In the genomic region with DNA sequence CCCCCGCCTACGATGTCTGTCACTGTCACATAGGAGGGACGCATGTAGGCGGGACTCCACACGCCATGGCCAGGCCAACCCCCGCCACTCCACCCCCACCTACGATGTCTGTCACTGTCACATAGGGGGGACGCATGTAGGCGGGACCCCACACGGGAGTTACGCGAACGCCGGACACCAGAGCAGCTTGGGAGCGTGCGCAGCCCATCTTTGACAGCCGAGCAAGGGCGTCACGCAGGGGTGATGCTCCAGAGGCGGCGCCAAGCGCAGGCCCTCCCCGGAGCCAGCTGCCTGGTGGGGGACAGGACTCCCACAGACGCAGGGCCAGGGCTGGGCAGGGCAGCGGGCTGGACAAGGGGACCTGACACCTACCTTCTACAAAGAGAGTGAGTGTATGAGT, we compare ENCODE assay signal across 25 cellular contexts. TPM values are rescaled to one million over a fixed set of nuclear protein-coding genes. Genes with fewer than 3 reads are reported as not detected.
DNase-seq lines count a peak whose midpoint lies in the region; ATAC-seq and TF ChIP-seq lines count a peak whose summit lies in the region.
"Had no signal": no experiment of that assay in that cellular context is flagged by ENCODE, and none has a peak within 500 bp of the region (broad histone marks: within the 10 kb centered on the region; RNA-seq: fewer than 3 reads in every experiment).

No MANE protein-coding gene starts in this region.

- intact Hi-C loops in spleen (cut with DNase I; ENCODE audit: low total_unique reads) (no loop called here), psoas muscle (cut with DNase I) (no loop called here)

- peaks cover 13% of the 10 kb centered on the region for H3K36me3 Mint-ChIP-seq in memory B cell

- DNase-seq in GM13977 (ENCODE audit: low spot score) = peak; percentile 19
- peak; percentile 51 for DNase-seq in RWPE2 (ENCODE audit: low spot score)
- DNase-seq in memory B cell (ENCODE audit: low spot score in 2 of 2) = no peak
- peak; percentile 75 for DNase-seq in spleen
- no peak for DNase-seq in psoas muscle
- no peak for DNase-seq in ACHN
- no peak for DNase-seq in NCI-H2081 (lab: John Stamatoyannopoulos, UW)
- DNase-seq: CD4-positive, alpha-beta T cell; COR-L47; GOT3; HCEC 1CT; Karpas-422; MV-4-11; NCI-H1105 treated with DMSO at 0.1 percent for 48 hours; NCI-H2029; NCI-H446 treated with DMSO at 0.1 percent for 48 hours; NCI-H526; NCI-H82; NK-92 treated with Interleukin-12 subunit alpha and Interleukin-12 subunit beta, amount 100 ng/mL, for 24 hours; Peyer's patch; SIG-M5; SW 1271 had no signal

- peak overlapping the region; percentile 78 for H3K27ac Mint-ChIP-seq in memory B cell
- H3K27ac Mint-ChIP-seq: CD4-positive, alpha-beta T cell had no signal

- H3K9me3 ChIP-seq in RWPE2 (ENCODE audit: severe bottlenecking) = no peaks in the 10 kb centered on the region
- H3K9me3 ChIP-seq in spleen = no peaks in the 10 kb centered on the region
- H3K9me3 ChIP-seq in psoas muscle = no peaks in the 10 kb centered on the region
- H3K9me3 ChIP-seq: Peyer's patch had no signal

- H3K27me3 Mint-ChIP-seq in memory B cell = no peaks in the 10 kb centered on the region
- H3K27me3 Mint-ChIP-seq: CD4-positive, alpha-beta T cell had no signal

- H3K4me3 ChIP-seq in RWPE2 (ENCODE audit: severe bottlenecking) (no peak overlapping the region), spleen (no peak overlapping the region), psoas muscle (no peak overlapping the region)
- H3K4me3 ChIP-seq: BLaER1, Peyer's patch, SK-N-MC had no signal

- H3K27me3 ChIP-seq in RWPE2 (ENCODE audit: insufficient read depth, poor library complexity, severe bottlenecking) (no peaks in the 10 kb centered on the region), spleen (replicated peaks in 1 of 7) (no peaks in the 10 kb centered on the region), psoas muscle (ENCODE audit: insufficient read depth in 3 of 3, low read length in 2 of 3) (no peaks in the 10 kb centered on the region)
- H3K27me3 ChIP-seq: BLaER1, Peyer's patch had no signal

- 83 to 98% (median 85%) methylated on average over 5 to 25 of the region's 25 CpGs for WGBS in spleen, 5 donors
- WGBS in psoas muscle, 3 donors = 85 to 88% (median 87%) methylated on average over 25 of the region's 25 CpGs

- no peak for TF ChIP-seq CTCF in GM13977 (IDR thresholded peaks at IDR 0.05; ENCODE audit: extremely low read depth, insufficient read depth, missing control alignments)
- no peak for TF ChIP-seq CTCF in RWPE2 (IDR thresholded peaks at IDR 0.05; ENCODE audit: poor library complexity, severe bottlenecking)
- TF ChIP-seq CTCF in spleen (IDR thresholded peaks at IDR 0.05 in 8 of 11, conservative IDR thresholded peaks at IDR 0.05 in 3 of 11) = no peak
- TF ChIP-seq CTCF in psoas muscle (IDR thresholded peaks at IDR 0.05) = no peak

- peaks cover 21% of the 10 kb centered on the region for H3K36me3 ChIP-seq in RWPE2 (ENCODE audit: low read depth)
- peaks cover 0 to 77% (median 32%) of the 10 kb centered on the region in 6 donors for H3K36me3 ChIP-seq in spleen
- peaks cover 0 to 19% of the 10 kb centered on the region in 2 donors for H3K36me3 ChIP-seq in psoas muscle (ENCODE audit: insufficient read depth in 1 of 2, low read depth in 1 of 2)

- H3K4me1 Mint-ChIP-seq in memory B cell = peaks cover 11% of the 10 kb centered on the region

- no peak for TF ChIP-seq POLR2A in spleen (IDR thresholded peaks at IDR 0.05)

- H3K4me1 ChIP-seq in RWPE2 (ENCODE audit: insufficient read depth, poor library complexity, severe bottlenecking) = no peaks in the 10 kb centered on the region
- H3K4me1 ChIP-seq in spleen = peaks cover 6 to 79% (median 53%) of the 10 kb centered on the region in 6 donors
- peaks cover 10% of the 10 kb centered on the region for H3K4me1 ChIP-seq in psoas muscle

- no peak for ATAC-seq in RWPE2 (ENCODE audit: low read depth)
- ATAC-seq in memory B cell (ENCODE audit: low read depth) = no peak
- no peak for ATAC-seq in psoas muscle

- H3K27ac ChIP-seq in RWPE2 (ENCODE audit: poor library complexity, severe bottlenecking) (no peak overlapping the region), spleen (peak overlapping the region in 3 of 8 donors; percentile 70 to 74 (median 73)), psoas muscle (no peak overlapping the region)
- H3K27ac ChIP-seq: HL-60, Peyer's patch, SK-N-MC had no signal

- H3K4me3 Mint-ChIP-seq in memory B cell = no peak overlapping the region
- H3K4me3 Mint-ChIP-seq: CD4-positive, alpha-beta T cell had no signal

- in situ Hi-C loops in GM13977 (cut with MboI; ENCODE audit: low pct_unique_long_range_greater_than_20kb, low sequenced_read_pairs, unreplicated experiment) (no loop called here), ACHN (cut with HindIII; ENCODE audit: low pct_ligation_motif_present, low pct_unique_long_range_greater_than_20kb, low sequenced_read_pairs) (no loop called here)

- no peaks in the 10 kb centered on the region for H3K9me3 Mint-ChIP-seq in memory B cell
- H3K9me3 Mint-ChIP-seq: CD4-positive, alpha-beta T cell had no signal

RNA-seq across cellular contexts. Expression of a gene that starts 20.0 kb away (rescaled TPM):
- total RNA-seq in spleen = 10 to 100 TPM; 18.0 to 53.8 (median 42.8) TPM
- 10 to 100 TPM; 16.6 to 39.0 (median 21.1) TPM for polyA plus RNA-seq in spleen
- 10 to 100 TPM; 33.3 to 62.7 (median 54.2) TPM for total RNA-seq in psoas muscle
- 10 to 100 TPM; 27.3 to 56.6 (median 49.1) TPM for polyA plus RNA-seq in psoas muscle

RNA-seq across cellular contexts. Expression of a gene that starts 40.0 kb away (rescaled TPM):
- total RNA-seq in spleen (10 to 100 TPM; 17.0 to 27.9 (median 23.1) TPM), psoas muscle (10 to 100 TPM; 12.0 to 20.6 (median 16.6) TPM)
- polyA plus RNA-seq in spleen (10 to 100 TPM; 17.0 to 35.1 (median 22.6) TPM), psoas muscle (10 to 100 TPM; 14.1 to 22.4 (median 14.7) TPM)

Comparison
In these comparisons a context has a peak if more than half of its experiments do, and no peak if none do; other contexts are left out.
1. DNase-seq: peak in GM13977 (single experiment), RWPE2 (single experiment) and spleen (single experiment); none in memory B cell (0 of 2), psoas muscle (0 of 2), ACHN (single experiment) and NCI-H2081 (0 of 2).